In genomic region chr13:72195044-72195704, GRCh38 we compare ENCODE assay signal across 1 cellular context.
TF ChIP-seq lines count a peak whose summit lies in the region.

No MANE protein-coding gene starts in this region.

TF ChIP-seq in H1, 55 proteins besides CTCF, POLR2A, EP300 and RAD21 (continued from another document):
- TF ChIP-seq JUN (IDR thresholded peaks at IDR 0.05; ENCODE audit: low read depth, low read length) (no peak), GTF2F1 (IDR thresholded peaks at IDR 0.05; ENCODE audit: borderline replicate concordance, low read depth, low read length) (no peak), POLR2AphosphoS5 (IDR thresholded peaks at IDR 0.05; ENCODE audit: low read depth, low read length) (no peak), RXRA (IDR thresholded peaks at IDR 0.05; ENCODE audit: insufficient read depth, low read depth, low read length) (no peak), SP4 (IDR thresholded peaks at IDR 0.05; ENCODE audit: low read length) (no peak), SAP30 (IDR thresholded peaks at IDR 0.05; ENCODE audit: insufficient read depth, insufficient replicate concordance, low read length) (no peak), TAF7 (optimal IDR thresholded peaks at IDR 0.05; ENCODE audit: borderline replicate concordance, low read depth, low read length) (no peak)
- TF ChIP-seq, protein P1, sequence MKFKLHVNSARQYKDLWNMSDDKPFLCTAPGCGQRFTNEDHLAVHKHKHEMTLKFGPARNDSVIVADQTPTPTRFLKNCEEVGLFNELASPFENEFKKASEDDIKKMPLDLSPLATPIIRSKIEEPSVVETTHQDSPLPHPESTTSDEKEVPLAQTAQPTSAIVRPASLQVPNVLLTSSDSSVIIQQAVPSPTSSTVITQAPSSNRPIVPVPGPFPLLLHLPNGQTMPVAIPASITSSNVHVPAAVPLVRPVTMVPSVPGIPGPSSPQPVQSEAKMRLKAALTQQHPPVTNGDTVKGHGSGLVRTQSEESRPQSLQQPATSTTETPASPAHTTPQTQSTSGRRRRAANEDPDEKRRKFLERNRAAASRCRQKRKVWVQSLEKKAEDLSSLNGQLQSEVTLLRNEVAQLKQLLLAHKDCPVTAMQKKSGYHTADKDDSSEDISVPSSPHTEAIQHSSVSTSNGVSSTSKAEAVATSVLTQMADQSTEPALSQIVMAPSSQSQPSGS (IDR thresholded peaks at IDR 0.05; ENCODE audit: low read length) = no peak
